In genomic region chr9:128081052-128081451, GRCh38 we compare ENCODE assay signal across 8 cellular contexts. TPM values are rescaled to one million over a fixed set of nuclear protein-coding genes. Genes with fewer than 3 reads are reported as not detected.
DNase-seq lines count a peak whose midpoint lies in the region; ATAC-seq, FAIRE-seq and TF ChIP-seq lines count a peak whose summit lies in the region.

No MANE protein-coding gene starts in this region.

- POLR2A ChIA-PET in H1 (lab: Charles Lee; ENCODE audit: partially characterized antibody), result interaction anchor here (0.6 to 0.8 kb wide), 3 partner anchors 10 to 27 kb away, joined by 3 read pairs; no protein-coding TSS in a partner anchor

- no peak overlapping the region for H4K5ac ChIP-seq in H1 (ENCODE audit: insufficient read length, low read depth, low read length)

- no peak overlapping the region; the same call in 1 of the 2 replicates for H2AK5ac ChIP-seq in H1 (ENCODE audit: low read depth, low read length)

- peak overlapping the region; percentile 94 for H3K27ac Mint-ChIP-seq in neural progenitor cell

- no peak overlapping the region for H4K91ac ChIP-seq in H1 (replicated peaks; ENCODE audit: insufficient read length, low read length)

- no peak overlapping the region for H2AFZ ChIP-seq in H1 (ENCODE audit: low read length)
- H2AFZ ChIP-seq in neural progenitor cell (replicated peaks), result no peak overlapping the region

- no peak for TF ChIP-seq CTCF in C4-2B (conservative IDR thresholded peaks at IDR 0.05)
- no peak for TF ChIP-seq CTCF in H1 (IDR thresholded peaks at IDR 0.05; ENCODE audit: control extremely low read depth in 1 of 3, insufficient read depth in 1 of 3, low read depth in 1 of 3, low read length in 3 of 3)
- TF ChIP-seq CTCF in neural progenitor cell (IDR thresholded peaks at IDR 0.05), result no peak

- H3K27ac ChIP-seq in C4-2B, result peak overlapping the region; percentile 30
- no peak overlapping the region for H3K27ac ChIP-seq in H1 (ENCODE audit: low read depth, low read length)
- peak overlapping the region; percentile 85 for H3K27ac ChIP-seq in neural progenitor cell

- no peak for TF ChIP-seq POLR2A in H1 (IDR thresholded peaks at IDR 0.05; ENCODE audit: control extremely low read depth in 1 of 2, low read depth in 2 of 2, low read length in 2 of 2)

- TF ChIP-seq EP300 in H1 (IDR thresholded peaks at IDR 0.05; ENCODE audit: borderline replicate concordance in 1 of 2, low read depth in 2 of 2, low read length in 2 of 2), result no peak

- no peak overlapping the region for H2BK5ac ChIP-seq in H1 (ENCODE audit: low read depth, low read length)

- H3K27me3 Mint-ChIP-seq in neural progenitor cell (ENCODE audit: insufficient read depth, low read depth), result peaks cover 7% of the 10 kb centered on the region

- H3K36me3 ChIP-seq in H1 (ENCODE audit: control insufficient read depth in 2 of 4, insufficient read depth in 4 of 4, low read length in 3 of 4) (no peaks in the 10 kb centered on the region), neural progenitor cell (no peaks in the 10 kb centered on the region)

- H3K14ac ChIP-seq in H1 (ENCODE audit: insufficient read length), result no peak overlapping the region

- H4K20me1 ChIP-seq in H1 (replicated peaks in 1 of 2; ENCODE audit: control insufficient read depth in 1 of 2, insufficient read depth in 2 of 2, low read length in 2 of 2) (peaks cover 2 to 8% of the 10 kb centered on the region in 2 experiments), neural progenitor cell (ENCODE audit: low read depth) (peaks cover 12% of the 10 kb centered on the region)

- H3K9ac ChIP-seq in H1 (replicated peaks in 1 of 4; ENCODE audit: extremely low read depth in 1 of 4, low read depth in 3 of 4, low read length in 3 of 4), result no peak overlapping the region
- no peak overlapping the region for H3K9ac ChIP-seq in neural progenitor cell

- 95% methylated on average over 3 of the region's 3 CpGs; no CpG with 5 or more reads in 1 of the 2 experiments for whole genome bisulfite sequencing in H1 (ENCODE audit: extremely low coverage in 1 of 2, insufficient coverage in 1 of 2, insufficient read length in 1 of 2, insufficient replicate concordance in 2 of 2, low coverage in 1 of 2, low lambda C conversion rate in 2 of 2, missing lambda C conversion rate in 1 of 2), 2 experiments

- H3K4me1 ChIP-seq in H1 (replicated peaks in 1 of 4; ENCODE audit: control insufficient read depth in 3 of 4, insufficient read depth in 4 of 4, low read length in 3 of 4), result peaks cover 0 to 5% (median 1%) of the 10 kb centered on the region in 4 experiments; a peak in 3 of 7 replicates
- peaks cover 12% of the 10 kb centered on the region for H3K4me1 ChIP-seq in neural progenitor cell

- peaks cover 30% of the 10 kb centered on the region for H3F3A ChIP-seq in neural progenitor cell (ENCODE audit: low read depth)

- no peak for FAIRE-seq in H1 (lab: Jason Lieb, UNC)

- peak; percentile 23 for DNase-seq in NCI-H82 treated with DMSO at 0.1 percent for 48 hours (lab: John Stamatoyannopoulos, UW; ENCODE audit: unreplicated experiment)
- DNase-seq in H1 (ENCODE audit: low read depth in 1 of 2, low spot score in 2 of 2), result no peak
- DNase-seq in neural progenitor cell (ENCODE audit: low spot score), result peak; percentile 81
- no peak for DNase-seq in activated CD8-positive, alpha-beta memory T cell treated with anti-CD3 and anti-CD28 coated beads for 24 hours
- no peak for DNase-seq in COLO668 (lab: John Stamatoyannopoulos, UW; ENCODE audit: unreplicated experiment)
- no peak for DNase-seq in stimulated activated CD4-positive, alpha-beta T cell treated with anti-CD3 and anti-CD28 coated beads, Interleukin-2, amount 100 ng/mL, for 48 hours

- no peak overlapping the region for H2BK120ac ChIP-seq in H1 (replicated peaks; ENCODE audit: low read depth, low read length)

- H3K36me3 Mint-ChIP-seq in neural progenitor cell, result peaks cover 7% of the 10 kb centered on the region

- H3K56ac ChIP-seq in H1 (replicated peaks; ENCODE audit: insufficient read length, low read depth, low read length), result no peak overlapping the region

- H3K27me3 ChIP-seq in H1 (replicated peaks in 1 of 4; ENCODE audit: control insufficient read depth in 3 of 4, extremely low read depth in 1 of 4, insufficient read depth in 3 of 4, low read length in 3 of 4) (no peaks in the 10 kb centered on the region), neural progenitor cell (no peaks in the 10 kb centered on the region)

- H3K9me3 ChIP-seq in H1 (ENCODE audit: insufficient read depth in 2 of 2, low read depth in 1 of 2, low read length in 1 of 2) (no peaks in the 10 kb centered on the region), neural progenitor cell (ENCODE audit: low read depth) (no peaks in the 10 kb centered on the region)

- H3K4me2 ChIP-seq in H1 (ENCODE audit: insufficient read depth in 1 of 2, low read depth in 2 of 2, low read length in 2 of 2) (no peak overlapping the region), neural progenitor cell (peak overlapping the region; percentile 23)

- H3K4me1 Mint-ChIP-seq in neural progenitor cell, result peaks cover 36% of the 10 kb centered on the region

- no peak for TF ChIP-seq RAD21 in H1 (IDR thresholded peaks at IDR 0.05 in 1 of 2, conservative IDR thresholded peaks at IDR 0.05 in 1 of 2; ENCODE audit: low read depth in 2 of 2, low read length in 2 of 2)

- CTCF ChIA-PET in H1 (lab: Charles Lee; ENCODE audit: partially characterized antibody), result interaction anchor here (1.1 to 2.5 kb wide), 6 partner anchors 11 to 138 kb away, joined by 3 to 13 read pairs (median 8); no protein-coding TSS in a partner anchor

- H3K79me2 ChIP-seq in H1 (ENCODE audit: control insufficient read depth in 1 of 2, insufficient read depth in 2 of 2, low read length in 2 of 2), result peaks cover 0 to 19% of the 10 kb centered on the region in 2 experiments; a peak in 2 of 4 replicates
- H3K79me2 ChIP-seq in neural progenitor cell (ENCODE audit: low read depth), result peaks cover 31% of the 10 kb centered on the region

- H2BK15ac ChIP-seq in H1 (ENCODE audit: low read length), result no peak overlapping the region

- H3K4me3 ChIP-seq in H1 (ENCODE audit: extremely low read depth in 1 of 4, insufficient read depth in 2 of 4, low read depth in 3 of 4, low read length in 4 of 4) (no peak overlapping the region), neural progenitor cell (no peak overlapping the region)

- no peaks in the 10 kb centered on the region for H3K9me3 Mint-ChIP-seq in neural progenitor cell

- H3K79me1 ChIP-seq in H1 (ENCODE audit: low read depth, low read length), result peaks cover 2% of the 10 kb centered on the region; the same call in 1 of the 2 replicates

- H2BK20ac ChIP-seq in H1 (ENCODE audit: low read length), result peak overlapping the region; percentile 56; the same call in 1 of the 2 replicates

- no peak overlapping the region; the same call in 1 of the 2 replicates for H2BK12ac ChIP-seq in H1 (ENCODE audit: low read depth, low read length)

- no peaks in the 10 kb centered on the region for H3K23me2 ChIP-seq in H1 (ENCODE audit: low read depth, low read length)

- no peak for ATAC-seq in GM21619 (IDR thresholded peaks at IDR 0.05; ENCODE audit: unreplicated experiment)

- H3K4me3 Mint-ChIP-seq in neural progenitor cell, result peak overlapping the region; percentile 50

- H3K18ac ChIP-seq in H1 (ENCODE audit: extremely low read depth, low read length), result no peak overlapping the region; the same call in 1 of the 2 replicates

- no peak overlapping the region for H3K23ac ChIP-seq in H1 (ENCODE audit: insufficient read length)

- no peak overlapping the region for H3K4ac ChIP-seq in H1 (replicated peaks; ENCODE audit: insufficient read length, low read depth, low read length)

- no peak overlapping the region for H4K8ac ChIP-seq in H1 (ENCODE audit: extremely low read depth, insufficient read depth, low read length)

TF ChIP-seq in H1, 55 proteins besides CTCF, POLR2A, EP300 and RAD21 (continues in another document):
- TF ChIP-seq CHD2 (IDR thresholded peaks at IDR 0.05; ENCODE audit: low read length) (no peak), JUND (IDR thresholded peaks at IDR 0.05; ENCODE audit: low read length) (no peak), NRF1 (IDR thresholded peaks at IDR 0.05; ENCODE audit: low read depth, low read length) (no peak), NANOG (IDR thresholded peaks at IDR 0.05; ENCODE audit: insufficient read depth, low read depth, low read length, poor library complexity, severe bottlenecking) (no peak), TAF1 (IDR thresholded peaks at IDR 0.05; ENCODE audit: low read depth, low read length) (no peak)

RNA-seq across cellular contexts. Expression of gene SLC25A25, which starts 13.0 kb away (rescaled TPM):
- 16.8 and 18.5 TPM in 2 replicates for total RNA-seq in H1 (2021; fragmentation: NEBNext Ultra II Directional; extraction: Animal tissue kit (Norgen Biotek cat#: 25700))
- polyA plus RNA-seq in H1 (2011; rRNA removed), result 6.5 and 10.0 TPM in 2 replicates
- polyA plus RNA-seq in H1 (2011; cell fraction: cytosol; rRNA removed), result 13.4 TPM
- 20.4 TPM for polyA plus RNA-seq in H1 (2011; cell fraction: nucleus; rRNA removed)
- 13.0 to 16.1 TPM (median 14.5 TPM) in 4 replicates for polyA plus RNA-seq in H1 (2012, experiment 1 of 2)
- 11.4 TPM for polyA plus RNA-seq in H1 (2012, experiment 2 of 2)
- 6.5 TPM for polyA plus RNA-seq in H1 (2013, experiment 1 of 2)
- 6.8 TPM for polyA plus RNA-seq in H1 (2013, experiment 2 of 2)
- 11.8 and 11.9 TPM in 2 replicates for polyA minus RNA-seq in H1 (2011; rRNA and poly(A)+ RNA removed)
- polyA minus RNA-seq in H1 (2011; cell fraction: cytosol; rRNA and poly(A)+ RNA removed), result 15.9 TPM
- 11.6 TPM for polyA minus RNA-seq in H1 (2011; cell fraction: nucleus; rRNA and poly(A)+ RNA removed)
- 8.5 and 15.7 TPM in 2 replicates for total RNA-seq in neural progenitor cell (ENCODE audit: low replicate concordance)

RNA-seq across cellular contexts. Expression of gene NAIF1, which starts 13.9 kb away (rescaled TPM):
- total RNA-seq in H1 (2021; fragmentation: NEBNext Ultra II Directional; extraction: Animal tissue kit (Norgen Biotek cat#: 25700)), result 8.7 and 11.6 TPM in 2 replicates
- 9.0 and 11.2 TPM in 2 replicates for polyA plus RNA-seq in H1 (2011; rRNA removed)
- polyA plus RNA-seq in H1 (2011; cell fraction: cytosol; rRNA removed), result 12.5 TPM
- polyA plus RNA-seq in H1 (2011; cell fraction: nucleus; rRNA removed), result 10.5 TPM
- 7.3 to 9.9 TPM (median 9.4 TPM) in 4 replicates for polyA plus RNA-seq in H1 (2012, experiment 1 of 2)
- 7.0 TPM for polyA plus RNA-seq in H1 (2012, experiment 2 of 2)
- polyA plus RNA-seq in H1 (2013, experiment 1 of 2), result 5.9 TPM
- polyA plus RNA-seq in H1 (2013, experiment 2 of 2), result 5.8 TPM
- 8.0 and 10.2 TPM in 2 replicates for polyA minus RNA-seq in H1 (2011; rRNA and poly(A)+ RNA removed)
- 6.5 TPM for polyA minus RNA-seq in H1 (2011; cell fraction: cytosol; rRNA and poly(A)+ RNA removed)
- 5.1 TPM for polyA minus RNA-seq in H1 (2011; cell fraction: nucleus; rRNA and poly(A)+ RNA removed)
- total RNA-seq in neural progenitor cell (ENCODE audit: low replicate concordance), result 8.4 and 9.5 TPM in 2 replicates

RNA-seq across cellular contexts. Expression of gene PTGES2, which starts 46.5 kb away (rescaled TPM):
- 76.9 and 81.2 TPM in 2 replicates for total RNA-seq in H1 (2021; fragmentation: NEBNext Ultra II Directional; extraction: Animal tissue kit (Norgen Biotek cat#: 25700))
- 80.7 and 119 TPM in 2 replicates for polyA plus RNA-seq in H1 (2011; rRNA removed)
- polyA plus RNA-seq in H1 (2011; cell fraction: cytosol; rRNA removed), result 104 TPM
- polyA plus RNA-seq in H1 (2011; cell fraction: nucleus; rRNA removed), result 242 TPM
- polyA plus RNA-seq in H1 (2012, experiment 1 of 2), result 50.2 to 79.0 TPM (median 72.3 TPM) in 4 replicates
- 60.0 TPM for polyA plus RNA-seq in H1 (2012, experiment 2 of 2)
- polyA plus RNA-seq in H1 (2013, experiment 1 of 2), result 52.2 TPM
- 49.8 TPM for polyA plus RNA-seq in H1 (2013, experiment 2 of 2)
- 61.8 and 72.7 TPM in 2 replicates for polyA minus RNA-seq in H1 (2011; rRNA and poly(A)+ RNA removed)
- 58.8 TPM for polyA minus RNA-seq in H1 (2011; cell fraction: cytosol; rRNA and poly(A)+ RNA removed)
- polyA minus RNA-seq in H1 (2011; cell fraction: nucleus; rRNA and poly(A)+ RNA removed), result 65.8 TPM
- 25.7 and 61.2 TPM in 2 replicates for total RNA-seq in neural progenitor cell (ENCODE audit: low replicate concordance)

Comparison
In these comparisons a context has a peak if more than half of its experiments do, and no peak if none do; other contexts are left out.
1. DNase-seq: peak in NCI-H82 treated with DMSO at 0.1 percent for 48 hours (single experiment) and neural progenitor cell (single experiment); none in H1 (0 of 2), activated CD8-positive, alpha-beta memory T cell treated with anti-CD3 and anti-CD28 coated beads for 24 hours (single experiment), COLO668 (single experiment) and stimulated activated CD4-positive, alpha-beta T cell treated with anti-CD3 and anti-CD28 coated beads, Interleukin-2, amount 100 ng/mL, for 48 hours (0 of 2).